Comparison of ENCODE assay signal across 32 cellular contexts in genomic region chr1:25216123-25216522, GRCh38. TPM values are rescaled to one million over a fixed set of nuclear protein-coding genes. Genes with fewer than 3 reads are reported as not detected.
A peak's percentile ranks its signal among the peaks of the same experiment; 100 is the strongest.
DNase-seq lines count a peak whose midpoint lies in the region; ATAC-seq and TF ChIP-seq lines count a peak whose summit lies in the region.
"Had no signal": no experiment of that assay in that cellular context is flagged by ENCODE, and none has a peak within 500 bp of the region (broad histone marks: within the 10 kb centered on the region; RNA-seq: fewer than 3 reads in every experiment).

No MANE protein-coding gene starts in this region.

- no peaks in the 10 kb centered on the region for H3K27me3 Mint-ChIP-seq in activated B cell treated with CpG ODN at 0.5 μM for 24 hours
- H3K27me3 Mint-ChIP-seq: activated CD8-positive, alpha-beta T cell treated with anti-CD3 and anti-CD28 coated beads for 36 hours had no signal

- H3K4me3 Mint-ChIP-seq in activated B cell treated with CpG ODN at 0.5 μM for 24 hours = peak overlapping the region; percentile 56
- H3K4me3 Mint-ChIP-seq: activated CD8-positive, alpha-beta T cell treated with anti-CD3 and anti-CD28 coated beads for 36 hours; activated naive CD4-positive, alpha-beta T cell treated with anti-CD3 and anti-CD28 coated beads, Interleukin-2, amount 10 ng/mL, durations not matched to agents 7 days and 5 days; activated T-helper 1 cell treated with anti-CD3 and anti-CD28 coated beads, Interleukin-12 subunit alpha, Interleukin-12 subunit beta, Interleukin-2, Interleukin-4 antibody, amounts not matched to agents 30 ng/mL and 10 ng/mL and 1 ng/mL, durations not matched to agents 14 hours and 24 hours and 36 hours; brain; dendritic cell treated with granulocyte-macrophage colony-stimulating factor and Interleukin-4, amounts not matched to agents 40 ng/mL and 50 ng/mL, for 4 days; endodermal cell had no signal

- H3K4me1 Mint-ChIP-seq in activated B cell treated with CpG ODN at 0.5 μM for 24 hours = peaks cover 12% of the 10 kb centered on the region
- H3K4me1 Mint-ChIP-seq: brain had no signal

- ATAC-seq in activated B cell treated with CpG ODN at 0.5 μM for 24 hours (ENCODE audit: low read depth) = peak; percentile 25
- ATAC-seq in HG02938 (IDR thresholded peaks at IDR 0.05; ENCODE audit: unreplicated experiment) = no peak
- no peak for ATAC-seq in HG03139 (IDR thresholded peaks at IDR 0.05; ENCODE audit: unreplicated experiment)
- ATAC-seq: activated CD8-positive, alpha-beta T cell treated with anti-CD3 and anti-CD28 coated beads for 36 hours had no signal

- POLR2A ChIA-PET in activated B cell treated with CpG ODN at 0.5 μM for 24 hours (lab: Charles Lee) = interaction anchor here (1.7 kb wide), 1 partner anchor 16 kb away, joined by 6 read pairs; the partner anchor contains the start of gene SYF2

- peaks cover 23% of the 10 kb centered on the region for H3K36me3 Mint-ChIP-seq in activated B cell treated with CpG ODN at 0.5 μM for 24 hours (ENCODE audit: low read depth)

- H3K9me3 Mint-ChIP-seq in activated B cell treated with CpG ODN at 0.5 μM for 24 hours = no peaks in the 10 kb centered on the region
- H3K9me3 Mint-ChIP-seq: activated CD8-positive, alpha-beta T cell treated with anti-CD3 and anti-CD28 coated beads for 36 hours; activated naive CD4-positive, alpha-beta T cell treated with anti-CD3 and anti-CD28 coated beads, Interleukin-2, amount 10 ng/mL, durations not matched to agents 7 days and 5 days; activated T-helper 1 cell treated with anti-CD3 and anti-CD28 coated beads, Interleukin-12 subunit alpha, Interleukin-12 subunit beta, Interleukin-2, Interleukin-4 antibody, amounts not matched to agents 30 ng/mL and 10 ng/mL and 1 ng/mL, durations not matched to agents 14 hours and 24 hours and 36 hours; brain; dendritic cell treated with granulocyte-macrophage colony-stimulating factor and Interleukin-4, amounts not matched to agents 40 ng/mL and 50 ng/mL, for 4 days; endodermal cell; IgD-negative memory B cell had no signal

- DNase-seq in SKM-1 treated with dmso at 0.1 percent for 144 hours (lab: John Stamatoyannopoulos, UW; ENCODE audit: unreplicated experiment) = peak; percentile 16
- no peak for DNase-seq in SKM-1 (lab: John Stamatoyannopoulos, UW; ENCODE audit: unreplicated experiment)
- peak; percentile 29 for DNase-seq in MV-4-11 (lab: John Stamatoyannopoulos, UW)
- no peak for DNase-seq in activated B cell treated with CpG ODN at 0.5 μM for 24 hours
- DNase-seq in NAMALWA (ENCODE audit: low spot score) = no peak
- DNase-seq in SIG-M5 (lab: John Stamatoyannopoulos, UW) = no peak
- DNase-seq: activated CD8-positive, alpha-beta memory T cell treated with anti-CD3 and anti-CD28 coated beads, Interleukin-2, amount 50 U/mL, for 48 hours; activated CD8-positive, alpha-beta T cell treated with anti-CD3 and anti-CD28 coated beads for 36 hours; activated naive CD4-positive, alpha-beta T cell treated with anti-CD3 and anti-CD28 coated beads, Interleukin-2, amount 10 ng/mL, durations not matched to agents 7 days and 5 days; amniotic stem cell; DMS 273 treated with DMSO at 0.1 percent for 48 hours; EL; endodermal cell; glutamatergic neuron; mesenchymal stem cell; NCI-H1436 treated with DMSO at 0.1 percent for 48 hours; NCI-H2081 treated with DMSO at 0.1 percent for 48 hours; NCI-H226; NCI-H526 treated with DMSO at 0.1 percent for 48 hours; stimulated activated naive CD4-positive, alpha-beta T cell had no signal

- CTCF ChIA-PET in activated B cell treated with CpG ODN at 0.5 μM for 24 hours (lab: Charles Lee) = no interaction called here

- H3K27ac Mint-ChIP-seq in activated B cell treated with CpG ODN at 0.5 μM for 24 hours = no peak overlapping the region
- H3K27ac Mint-ChIP-seq: activated CD8-positive, alpha-beta T cell treated with anti-CD3 and anti-CD28 coated beads for 36 hours; activated naive CD4-positive, alpha-beta T cell treated with anti-CD3 and anti-CD28 coated beads, Interleukin-2, amount 10 ng/mL, durations not matched to agents 7 days and 5 days; activated T-helper 1 cell treated with anti-CD3 and anti-CD28 coated beads, Interleukin-12 subunit alpha, Interleukin-12 subunit beta, Interleukin-2, Interleukin-4 antibody, amounts not matched to agents 30 ng/mL and 10 ng/mL and 1 ng/mL, durations not matched to agents 14 hours and 24 hours and 36 hours; brain; dendritic cell treated with granulocyte-macrophage colony-stimulating factor and Interleukin-4, amounts not matched to agents 40 ng/mL and 50 ng/mL, for 4 days; endodermal cell had no signal

- no peak for TF ChIP-seq CTCF in activated B cell treated with CpG ODN at 0.5 μM for 24 hours (IDR thresholded peaks at IDR 0.05)

- intact Hi-C loops in activated B cell treated with CpG ODN at 0.5 μM for 24 hours (cut with micrococcal nuclease) = no loop called here

RNA-seq across cellular contexts. Expression of gene SYF2, which starts 16.2 kb away (rescaled TPM):
- 51.1 and 53.9 TPM in 2 replicates for total RNA-seq in activated B cell treated with CpG ODN at 0.5 μM for 24 hours

RNA-seq across cellular contexts. Expression of gene RSRP1, which starts 31.1 kb away (rescaled TPM):
- total RNA-seq in activated B cell treated with CpG ODN at 0.5 μM for 24 hours = 179 and 222 TPM in 2 replicates

RNA-seq across cellular contexts. Expression of gene RHD, which starts 56.2 kb away (rescaled TPM):
- not detected in 2 replicates for total RNA-seq in activated B cell treated with CpG ODN at 0.5 μM for 24 hours
- total RNA-seq: activated CD8-positive, alpha-beta T cell treated with anti-CD3 and anti-CD28 coated beads for 36 hours; activated T-helper 1 cell treated with anti-CD3 and anti-CD28 coated beads, Interleukin-12 subunit alpha, Interleukin-12 subunit beta, Interleukin-2, Interleukin-4 antibody, amounts not matched to agents 30 ng/mL and 10 ng/mL and 1 ng/mL, durations not matched to agents 14 hours and 24 hours and 36 hours; endodermal cell; M059J; osteocyte; SJSA1; suprapubic skin; T-helper 1 cell treated with Interleukin-12 subunit alpha and Interleukin-12 subunit beta and Interleukin-4 antibody, amounts not matched to agents 30 ng/mL and 1 ng/mL, for 36 hours; ureter had no signal

Comparison
In these comparisons a context has a peak if more than half of its experiments do, and no peak if none do; other contexts are left out.
1. DNase-seq: peak in SKM-1 treated with dmso at 0.1 percent for 144 hours (single experiment) and MV-4-11 (single experiment); none in SKM-1 (single experiment), activated B cell treated with CpG ODN at 0.5 μM for 24 hours (single experiment), NAMALWA (single experiment) and SIG-M5 (single experiment).